Comparison of ENCODE assay signal across 8 cellular contexts in the genomic region with DNA sequence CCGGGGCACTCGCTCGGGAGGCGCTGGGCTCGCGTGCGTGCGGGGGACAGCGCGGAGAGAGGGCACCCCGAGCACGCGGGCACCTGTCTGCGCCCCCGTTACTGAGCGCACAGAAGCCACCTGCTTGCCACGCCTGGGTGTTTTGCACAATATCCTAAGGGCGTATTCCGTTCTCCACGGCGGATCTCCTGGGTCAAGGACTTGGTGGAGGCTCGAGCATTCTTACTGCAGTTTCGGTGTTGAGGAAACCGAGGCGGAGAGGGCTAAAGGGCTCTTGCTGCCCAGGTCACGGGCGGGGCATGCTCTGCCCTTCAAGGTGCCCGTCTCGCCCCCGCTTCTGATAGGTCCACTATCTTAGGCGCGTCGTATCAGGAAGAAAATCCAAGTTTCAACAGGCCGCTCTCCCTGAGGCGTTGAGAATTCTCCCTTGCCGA. TPM values are rescaled to one million over a fixed set of nuclear protein-coding genes. Genes with fewer than 3 reads are reported as not detected.
A peak's percentile ranks its signal among the peaks of the same experiment; 100 is the strongest.
DNase-seq lines count a peak whose midpoint lies in the region; ATAC-seq and TF ChIP-seq lines count a peak whose summit lies in the region.

No MANE protein-coding gene starts in this region.

- no peak for TF ChIP-seq POLR2A in erythroblast (IDR thresholded peaks at IDR 0.05; ENCODE audit: low read length)

- DNase-seq in CD8-positive, alpha-beta T cell = peak in 1 of 7 experiments; percentile 25
- DNase-seq in HEK293T (ENCODE audit: extremely low spot score) (no peak), SK-N-SH (no peak), erythroblast (lab: John Stamatoyannopoulos, UW) (peak; percentile 54 to 62), natural killer cell (peak; percentile 18), NCI-H1694 (lab: John Stamatoyannopoulos, UW) (no peak), middle frontal gyrus (ENCODE audit: extremely low spot score, low spot score) (no peak)
- no peak for DNase-seq in stimulated activated CD4-positive, alpha-beta T cell treated with anti-CD3 and anti-CD28 coated beads, Interleukin-15, amount 100 ng/mL, for 24 hours

- H4K20me1 ChIP-seq in SK-N-SH (ENCODE audit: insufficient read depth) = no peaks in the 10 kb centered on the region

- no peak overlapping the region; the same call in 1 of the 2 replicates for H3K9ac ChIP-seq in SK-N-SH

- no peaks in the 10 kb centered on the region for H3K79me2 ChIP-seq in SK-N-SH (ENCODE audit: insufficient read depth)

- ATAC-seq in CD8-positive, alpha-beta T cell = no peak
- no peak for ATAC-seq in natural killer cell

- H3K27ac ChIP-seq in CD8-positive, alpha-beta T cell (ENCODE audit: low read depth, low read length) = peak overlapping the region; percentile 57
- peak overlapping the region in 1 of 2 experiments; percentile 39; a peak in 1 of 4 replicates for H3K27ac ChIP-seq in SK-N-SH (ENCODE audit: low read depth in 2 of 2, low read length in 1 of 2)

- peaks cover 38% of the 10 kb centered on the region for H3K4me1 Mint-ChIP-seq in CD8-positive, alpha-beta T cell (ENCODE audit: low read depth)
- peaks cover 30 to 31% of the 10 kb centered on the region in 2 donors for H3K4me1 Mint-ChIP-seq in natural killer cell

- H3K27ac Mint-ChIP-seq in CD8-positive, alpha-beta T cell = peak overlapping the region; percentile 60
- H3K27ac Mint-ChIP-seq in natural killer cell = peak overlapping the region; percentile 71 to 85

- TF ChIP-seq CTCF in CD8-positive, alpha-beta T cell (IDR thresholded peaks at IDR 0.05) = no peak
- TF ChIP-seq CTCF in SK-N-SH (IDR thresholded peaks at IDR 0.05) (no peak), natural killer cell (IDR thresholded peaks at IDR 0.05) (no peak)

- no peaks in the 10 kb centered on the region for H3F3A ChIP-seq in SK-N-SH (replicated peaks; ENCODE audit: insufficient read depth)

- H3K27me3 Mint-ChIP-seq in CD8-positive, alpha-beta T cell (ENCODE audit: low read depth) = no peaks in the 10 kb centered on the region
- no peaks in the 10 kb centered on the region for H3K27me3 Mint-ChIP-seq in natural killer cell (ENCODE audit: low read depth in 2 of 2)

- TF ChIP-seq RAD21 in SK-N-SH (IDR thresholded peaks at IDR 0.05; ENCODE audit: low read length) = no peak

- H3K4me2 ChIP-seq in SK-N-SH = peak overlapping the region; percentile 88

- H3K4me3 Mint-ChIP-seq in CD8-positive, alpha-beta T cell = peak overlapping the region; percentile 91
- peak overlapping the region; percentile 96 for H3K4me3 Mint-ChIP-seq in natural killer cell

- H3K36me3 Mint-ChIP-seq in CD8-positive, alpha-beta T cell = peaks cover 12% of the 10 kb centered on the region
- H3K36me3 Mint-ChIP-seq in natural killer cell = no peaks in the 10 kb centered on the region

- H3K9me3 ChIP-seq in CD8-positive, alpha-beta T cell (ENCODE audit: low read length) = no peaks in the 10 kb centered on the region
- no peaks in the 10 kb centered on the region for H3K9me3 ChIP-seq in SK-N-SH

- H3K27me3 ChIP-seq in CD8-positive, alpha-beta T cell (ENCODE audit: insufficient read depth, low read length) = no peaks in the 10 kb centered on the region
- no peaks in the 10 kb centered on the region for H3K27me3 ChIP-seq in SK-N-SH (ENCODE audit: insufficient read depth)

- intact Hi-C loops in CD8-positive, alpha-beta T cell (cut with DNase I, micrococcal nuclease) = loop anchor here (1.0 to 10.0 kb wide), 9 partner anchors 7 to 1335 kb away; a partner anchor contains a TSS
- intact Hi-C loops in natural killer cell (cut with micrococcal nuclease) = loop anchor here (1.0 to 10.0 kb wide), 2 partner anchors 7 to 578 kb away; a partner anchor contains a TSS

- peak overlapping the region; percentile 82 for H2AFZ ChIP-seq in SK-N-SH (ENCODE audit: low read depth)

- no peaks in the 10 kb centered on the region for H3K9me2 ChIP-seq in SK-N-SH

- H3K4me1 ChIP-seq in CD8-positive, alpha-beta T cell (ENCODE audit: insufficient read depth, low read length) = peaks cover 13% of the 10 kb centered on the region
- H3K4me1 ChIP-seq in SK-N-SH (ENCODE audit: control insufficient read depth in 1 of 2, insufficient read depth in 2 of 2, low read depth in 1 of 2, low read length in 1 of 2) = peaks cover 0 to 21% of the 10 kb centered on the region in 2 experiments; a peak in 1 of 4 replicates

- POLR2A ChIA-PET in CD8-positive, alpha-beta T cell (lab: Charles Lee) = interaction anchor here (0.6 to 3.2 kb wide), 2 partner anchors 8 to 570 kb away, joined by 3 to 17 read pairs; no protein-coding TSS in a partner anchor
- POLR2A ChIA-PET in HEK293T (lab: Yijun Ruan, JAX) = interaction anchor here (0.8 kb wide), 1 partner anchor 14 kb away, joined by 3 read pairs; no protein-coding TSS in a partner anchor
- POLR2A ChIA-PET in SK-N-SH (lab: Yijun Ruan, JAX) = interaction anchor here (0.7 kb wide), 1 partner anchor 32 kb away, joined by 3 read pairs; no protein-coding TSS in a partner anchor

- no peaks in the 10 kb centered on the region for H3K36me3 ChIP-seq in CD8-positive, alpha-beta T cell (ENCODE audit: insufficient read depth, low read length)
- H3K36me3 ChIP-seq in SK-N-SH (replicated peaks in 1 of 2; ENCODE audit: control insufficient read depth in 1 of 2, insufficient read depth in 2 of 2, low read length in 1 of 2) = no peaks in the 10 kb centered on the region

- no peak for TF ChIP-seq EP300 in SK-N-SH (IDR thresholded peaks at IDR 0.05; ENCODE audit: borderline replicate concordance in 1 of 2, low read depth in 1 of 2, low read length in 1 of 2)

- 7% methylated on average over 18 of the region's 36 CpGs for WGBS in SK-N-SH (ENCODE audit: low lambda C conversion rate)

- CTCF ChIA-PET in CD8-positive, alpha-beta T cell (lab: Charles Lee) = interaction anchor here (1.1 kb wide), 1 partner anchor 88 kb away, joined by 3 read pairs; no protein-coding TSS in a partner anchor
- CTCF ChIA-PET in HEK293T (lab: Yijun Ruan, JAX) = no interaction called here
- CTCF ChIA-PET in SK-N-SH (lab: Yijun Ruan, JAX) = interaction anchor here (1.2 kb wide), 1 partner anchor 37 kb away, joined by 4 read pairs; no protein-coding TSS in a partner anchor

- peak overlapping the region; percentile 80 for H3K4me3 ChIP-seq in CD8-positive, alpha-beta T cell (ENCODE audit: low read depth, low read length)
- peak overlapping the region; percentile 70 to 73 for H3K4me3 ChIP-seq in SK-N-SH (ENCODE audit: low read depth in 2 of 2, low read length in 1 of 2)

- H3K9me3 Mint-ChIP-seq in CD8-positive, alpha-beta T cell = peaks cover 5% of the 10 kb centered on the region
- H3K9me3 Mint-ChIP-seq in natural killer cell = no peaks in the 10 kb centered on the region

TF ChIP-seq in HEK293T, 16 proteins besides CTCF, POLR2A, EP300 and RAD21:
- TF ChIP-seq L3MBTL2 (conservative IDR thresholded peaks at IDR 0.05) (peak; percentile 58), TARDBP (IDR thresholded peaks at IDR 0.05) (no peak), NFRKB (IDR thresholded peaks at IDR 0.05) (no peak), SP1 (IDR thresholded peaks at IDR 0.05) (no peak)

TF ChIP-seq in SK-N-SH, 30 proteins besides CTCF, POLR2A, EP300 and RAD21:
- TF ChIP-seq, protein P1, sequence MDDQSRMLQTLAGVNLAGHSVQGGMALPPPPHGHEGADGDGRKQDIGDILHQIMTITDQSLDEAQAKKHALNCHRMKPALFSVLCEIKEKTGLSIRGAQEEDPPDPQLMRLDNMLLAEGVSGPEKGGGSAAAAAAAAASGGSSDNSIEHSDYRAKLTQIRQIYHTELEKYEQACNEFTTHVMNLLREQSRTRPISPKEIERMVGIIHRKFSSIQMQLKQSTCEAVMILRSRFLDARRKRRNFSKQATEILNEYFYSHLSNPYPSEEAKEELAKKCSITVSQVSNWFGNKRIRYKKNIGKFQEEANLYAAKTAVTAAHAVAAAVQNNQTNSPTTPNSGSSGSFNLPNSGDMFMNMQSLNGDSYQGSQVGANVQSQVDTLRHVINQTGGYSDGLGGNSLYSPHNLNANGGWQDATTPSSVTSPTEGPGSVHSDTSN (IDR thresholded peaks at IDR 0.05) = no peak
- TF ChIP-seq, protein P2, sequence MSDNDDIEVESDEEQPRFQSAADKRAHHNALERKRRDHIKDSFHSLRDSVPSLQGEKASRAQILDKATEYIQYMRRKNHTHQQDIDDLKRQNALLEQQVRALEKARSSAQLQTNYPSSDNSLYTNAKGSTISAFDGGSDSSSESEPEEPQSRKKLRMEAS (IDR thresholded peaks at IDR 0.05; ENCODE audit: low read depth) = no peak
- TF ChIP-seq FOXM1 (IDR thresholded peaks at IDR 0.05; ENCODE audit: low read depth) = no peak

RNA-seq across cellular contexts. Expression of a gene that starts 0.5 kb away (rescaled TPM):
- total RNA-seq in CD8-positive, alpha-beta T cell = 1 to 10 TPM; 9.5 to 9.8 TPM
- 6.1 and 7.7 TPM in 2 replicates for polyA plus RNA-seq in SK-N-SH (2012; rRNA removed)
- 8.0 and 8.7 TPM in 2 replicates for polyA plus RNA-seq in SK-N-SH (2012; cell fraction: cytosol; rRNA removed)
- 6.9 and 7.6 TPM in 2 replicates for polyA plus RNA-seq in SK-N-SH (2012; cell fraction: nucleus; rRNA removed)
- total RNA-seq in natural killer cell = 10 to 100 TPM; 14.8 to 35.3 (median 28.4) TPM

Comparison
In these comparisons a context has a peak if more than half of its experiments do, and no peak if none do; other contexts are left out.
1. DNase-seq: peak in erythroblast (2 of 2) and natural killer cell (single experiment); none in HEK293T (single experiment), SK-N-SH (single experiment), stimulated activated CD4-positive, alpha-beta T cell treated with anti-CD3 and anti-CD28 coated beads, Interleukin-15, amount 100 ng/mL, for 24 hours (single experiment), NCI-H1694 (single experiment) and middle frontal gyrus (single experiment).